In genomic region chr3:127131625-127132170, GRCh38 we compare ENCODE assay signal across 14 cellular contexts.
DNase-seq lines count a peak whose midpoint lies in the region; ATAC-seq and TF ChIP-seq lines count a peak whose summit lies in the region.
"Had no signal": no experiment of that assay in that cellular context is flagged by ENCODE, and none has a peak within 500 bp of the region (broad histone marks: within the 10 kb centered on the region; RNA-seq: fewer than 3 reads in every experiment).

No MANE protein-coding gene starts in this region.

- H3K27me3 Mint-ChIP-seq in activated CD8-positive, alpha-beta memory T cell treated with anti-CD3 and anti-CD28 coated beads, Interleukin-2, amount 10 ng/mL, durations not matched to agents 7 days and 5 days, result peaks cover 41% of the 10 kb centered on the region
- H3K27me3 Mint-ChIP-seq in endodermal cell (ENCODE audit: insufficient read depth), result peaks cover 36% of the 10 kb centered on the region
- H3K27me3 Mint-ChIP-seq in progenitor cell of endocrine pancreas, result peaks cover 71% of the 10 kb centered on the region

- WGBS in endodermal cell (ENCODE audit: insufficient coverage in 1 of 2, insufficient read length in 1 of 2), 2 experiments, result 85 to 89% methylated on average over 4 to 7 of the region's 7 CpGs

- CTCF ChIA-PET in activated CD8-positive, alpha-beta memory T cell treated with anti-CD3 and anti-CD28 coated beads, Interleukin-2, amount 10 ng/mL, durations not matched to agents 7 days and 5 days (lab: Charles Lee), result no interaction called here

- no peaks in the 10 kb centered on the region for H3K36me3 Mint-ChIP-seq in activated CD8-positive, alpha-beta memory T cell treated with anti-CD3 and anti-CD28 coated beads, Interleukin-2, amount 10 ng/mL, durations not matched to agents 7 days and 5 days
- no peaks in the 10 kb centered on the region for H3K36me3 Mint-ChIP-seq in endodermal cell (ENCODE audit: low read depth)
- H3K36me3 Mint-ChIP-seq in progenitor cell of endocrine pancreas (ENCODE audit: insufficient read depth), result no peaks in the 10 kb centered on the region
- H3K36me3 Mint-ChIP-seq: CD8-positive, alpha-beta memory T cell had no signal

- peaks cover 5% of the 10 kb centered on the region for H3K4me1 ChIP-seq in endodermal cell (ENCODE audit: control insufficient read depth, insufficient read depth, low read length)
- H3K4me1 ChIP-seq: BLaER1, Caco-2 had no signal

- no peak overlapping the region for H3K4me3 ChIP-seq in endodermal cell (ENCODE audit: low read length)
- H3K4me3 ChIP-seq: BLaER1 had no signal

- no peaks in the 10 kb centered on the region for H3K4me1 Mint-ChIP-seq in activated CD8-positive, alpha-beta memory T cell treated with anti-CD3 and anti-CD28 coated beads, Interleukin-2, amount 10 ng/mL, durations not matched to agents 7 days and 5 days
- H3K4me1 Mint-ChIP-seq in endodermal cell, result peaks cover 2% of the 10 kb centered on the region
- H3K4me1 Mint-ChIP-seq in progenitor cell of endocrine pancreas (ENCODE audit: low read depth), result peaks cover 4% of the 10 kb centered on the region

- no peak overlapping the region for H3K9ac ChIP-seq in endodermal cell (ENCODE audit: extremely low read depth, low read length, poor library complexity, severe bottlenecking)
- H3K9ac ChIP-seq: BLaER1 had no signal

- no peak overlapping the region for H3K27ac Mint-ChIP-seq in activated CD8-positive, alpha-beta memory T cell treated with anti-CD3 and anti-CD28 coated beads, Interleukin-2, amount 10 ng/mL, durations not matched to agents 7 days and 5 days
- H3K27ac Mint-ChIP-seq in endodermal cell (no peak overlapping the region), progenitor cell of endocrine pancreas (peak overlapping the region; percentile 20)
- H3K27ac Mint-ChIP-seq: CD8-positive, alpha-beta memory T cell had no signal

- no peak for ATAC-seq in activated CD8-positive, alpha-beta memory T cell treated with anti-CD3 and anti-CD28 coated beads, Interleukin-2, amount 10 ng/mL, durations not matched to agents 7 days and 5 days
- no peak for ATAC-seq in GM21786 (IDR thresholded peaks at IDR 0.05; ENCODE audit: unreplicated experiment)

- TF ChIP-seq CTCF in endodermal cell (conservative IDR thresholded peaks at IDR 0.05) (no peak), progenitor cell of endocrine pancreas (IDR thresholded peaks at IDR 0.05; ENCODE audit: unreplicated experiment) (no peak)

- DNase-seq in activated CD8-positive, alpha-beta memory T cell treated with anti-CD3 and anti-CD28 coated beads, Interleukin-2, amount 10 ng/mL, durations not matched to agents 7 days and 5 days, result peak; percentile 23
- DNase-seq in activated CD8-positive, alpha-beta memory T cell treated with anti-CD3 and anti-CD28 coated beads, Interleukin-2, amount 50 U/mL, for 48 hours, result no peak
- DNase-seq in endodermal cell (peak; percentile 28), progenitor cell of endocrine pancreas (ENCODE audit: low spot score, unreplicated experiment) (no peak), NCI-H82 (lab: John Stamatoyannopoulos, UW) (no peak), midbrain (lab: John Stamatoyannopoulos, UW) (no peak)
- DNase-seq: Caco-2; CD8-positive, alpha-beta memory T cell; DND-41; GDM1; IMR-90 had no signal

- no peaks in the 10 kb centered on the region for H3K9me3 Mint-ChIP-seq in activated CD8-positive, alpha-beta memory T cell treated with anti-CD3 and anti-CD28 coated beads, Interleukin-2, amount 10 ng/mL, durations not matched to agents 7 days and 5 days (ENCODE audit: low read depth)
- H3K9me3 Mint-ChIP-seq in endodermal cell, result no peaks in the 10 kb centered on the region
- no peaks in the 10 kb centered on the region for H3K9me3 Mint-ChIP-seq in progenitor cell of endocrine pancreas (ENCODE audit: low read depth)
- H3K9me3 Mint-ChIP-seq: CD8-positive, alpha-beta memory T cell had no signal

- H3K27ac ChIP-seq in endodermal cell (ENCODE audit: low read depth, low read length), result no peak overlapping the region
- H3K27ac ChIP-seq: 22Rv1, BLaER1 had no signal

- H3K9me3 ChIP-seq in endodermal cell (ENCODE audit: control insufficient read depth, low read length), result no peaks in the 10 kb centered on the region
- H3K9me3 ChIP-seq: BLaER1, Caco-2 had no signal

- H3K36me3 ChIP-seq in endodermal cell (ENCODE audit: control insufficient read depth, insufficient read depth, low read length), result no peaks in the 10 kb centered on the region
- H3K36me3 ChIP-seq: BLaER1 had no signal

- H3K27me3 ChIP-seq in endodermal cell (ENCODE audit: control insufficient read depth, insufficient read depth, low read length, poor library complexity, severe bottlenecking), result peaks cover 34% of the 10 kb centered on the region

- no peak overlapping the region for H3K4me3 Mint-ChIP-seq in activated CD8-positive, alpha-beta memory T cell treated with anti-CD3 and anti-CD28 coated beads, Interleukin-2, amount 10 ng/mL, durations not matched to agents 7 days and 5 days
- no peak overlapping the region for H3K4me3 Mint-ChIP-seq in endodermal cell
- H3K4me3 Mint-ChIP-seq in progenitor cell of endocrine pancreas (ENCODE audit: low read depth), result no peak overlapping the region
- H3K4me3 Mint-ChIP-seq: CD8-positive, alpha-beta memory T cell had no signal

Comparison
In these comparisons a context has a peak if more than half of its experiments do, and no peak if none do; other contexts are left out.
1. DNase-seq: peak in activated CD8-positive, alpha-beta memory T cell treated with anti-CD3 and anti-CD28 coated beads, Interleukin-2, amount 10 ng/mL, durations not matched to agents 7 days and 5 days (single experiment) and endodermal cell (single experiment); none in activated CD8-positive, alpha-beta memory T cell treated with anti-CD3 and anti-CD28 coated beads, Interleukin-2, amount 50 U/mL, for 48 hours (single experiment), progenitor cell of endocrine pancreas (single experiment), NCI-H82 (single experiment) and midbrain (single experiment).